10 cellular contexts compared by ENCODE assay signal in the genomic region with DNA sequence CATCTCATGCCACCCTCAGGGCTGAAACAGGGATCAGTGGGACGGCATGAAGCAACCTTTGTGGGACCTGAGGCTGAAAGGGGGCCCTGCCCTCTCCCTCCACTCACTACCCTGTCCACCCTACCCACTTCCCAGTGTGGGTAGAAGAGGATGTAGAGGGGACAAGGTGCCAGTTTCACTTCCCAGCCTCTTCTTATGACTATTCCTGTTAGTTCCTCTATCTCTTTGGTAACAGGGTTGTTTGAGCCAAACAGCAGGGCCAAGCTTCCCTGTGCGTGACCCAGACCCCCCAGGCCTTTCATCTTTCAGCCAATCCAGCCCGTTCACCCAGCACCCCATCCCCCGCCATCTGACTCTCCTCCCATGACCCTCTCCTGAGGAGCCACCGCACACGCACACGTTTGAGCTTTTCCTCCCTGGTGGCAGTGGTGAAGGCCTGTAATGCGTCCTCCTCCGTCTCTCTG.
DNase-seq lines count a peak whose midpoint lies in the region; ATAC-seq and TF ChIP-seq lines count a peak whose summit lies in the region.
"Had no signal": no experiment of that assay in that cellular context is flagged by ENCODE, and none has a peak within 500 bp of the region (broad histone marks: within the 10 kb centered on the region; RNA-seq: fewer than 3 reads in every experiment).

No MANE protein-coding gene starts in this region.

- H3K79me2 ChIP-seq in MM.1S (ENCODE audit: low read length), result peaks cover 19% of the 10 kb centered on the region; the same call in 1 of the 2 replicates

- in situ Hi-C loops in brain microvascular endothelial cell (cut with HindIII; ENCODE audit: low pct_ligation_motif_present, low sequenced_read_pairs), result no loop called here

- H3K27me3 ChIP-seq in brain microvascular endothelial cell (replicated peaks) (no peaks in the 10 kb centered on the region), tibial nerve (no peaks in the 10 kb centered on the region), MM.1S (replicated peaks; ENCODE audit: insufficient read depth, low read length) (no peaks in the 10 kb centered on the region)

- H3K27me3 Mint-ChIP-seq in activated T-cell treated with anti-CD3 and anti-CD28 coated beads, Interleukin-2, amount 50 U/mL, for 24 hours, result no peaks in the 10 kb centered on the region

- no peak overlapping the region for H3K9ac ChIP-seq in MM.1S (ENCODE audit: low read length)

- H3F3A ChIP-seq in MM.1S (ENCODE audit: insufficient read depth, low read length), result peaks cover 27% of the 10 kb centered on the region

- H3K36me3 ChIP-seq in brain microvascular endothelial cell (replicated peaks) (no peaks in the 10 kb centered on the region), mucosa of descending colon (ENCODE audit: low read depth) (no peaks in the 10 kb centered on the region), tibial nerve (peaks cover 0 to 7% (median 0%) of the 10 kb centered on the region in 3 donors), MM.1S (replicated peaks; ENCODE audit: insufficient read depth, low read length) (0 out of 2 replicates have a peak, but pooled peaks cover 6% of the 10 kb centered on the region)

- TF ChIP-seq CTCF in brain microvascular endothelial cell (IDR thresholded peaks at IDR 0.05; ENCODE audit: low read depth, low read length, missing control alignments), result no peak
- no peak for TF ChIP-seq CTCF in mucosa of descending colon (IDR thresholded peaks at IDR 0.05)
- TF ChIP-seq CTCF in tibial nerve (IDR thresholded peaks at IDR 0.05), result no peak
- TF ChIP-seq CTCF in MM.1S (IDR thresholded peaks at IDR 0.05; ENCODE audit: low read length), result no peak

- 40 to 58% methylated on average over 9 of the region's 9 CpGs for WGBS in tibial nerve, 2 donors

- H3K36me3 Mint-ChIP-seq in activated T-cell treated with anti-CD3 and anti-CD28 coated beads, Interleukin-2, amount 50 U/mL, for 24 hours (ENCODE audit: low read depth), result peaks cover 50% of the 10 kb centered on the region

- H3K9me3 Mint-ChIP-seq in activated T-cell treated with anti-CD3 and anti-CD28 coated beads, Interleukin-2, amount 50 U/mL, for 24 hours, result no peaks in the 10 kb centered on the region

- no peak for TF ChIP-seq POLR2A in tibial nerve (IDR thresholded peaks at IDR 0.05)
- no peak for TF ChIP-seq POLR2A in GM18505 (IDR thresholded peaks at IDR 0.05; ENCODE audit: borderline replicate concordance, extremely low read depth, insufficient read depth, insufficient read length)

- H3K27ac Mint-ChIP-seq in activated T-cell treated with anti-CD3 and anti-CD28 coated beads, Interleukin-2, amount 50 U/mL, for 24 hours, result peak overlapping the region; percentile 87

- H3K4me3 ChIP-seq in brain microvascular endothelial cell (ENCODE audit: low read depth, low read length), result no peak overlapping the region
- H3K4me3 ChIP-seq in mucosa of descending colon, result no peak overlapping the region
- no peak overlapping the region for H3K4me3 ChIP-seq in tibial nerve
- H3K4me3 ChIP-seq in MM.1S (ENCODE audit: low read length), result no peak overlapping the region

- no peak overlapping the region for H3K4me2 ChIP-seq in MM.1S (ENCODE audit: low read depth, low read length)

- no peak for TF ChIP-seq EP300 in tibial nerve (IDR thresholded peaks at IDR 0.05)

- peaks cover 27% of the 10 kb centered on the region for H4K20me1 ChIP-seq in MM.1S (ENCODE audit: insufficient read depth, low read length)

- peak overlapping the region; percentile 97 for H3K27ac ChIP-seq in brain microvascular endothelial cell
- H3K27ac ChIP-seq in tibial nerve, result peak overlapping the region; percentile 78 to 96 (median 86)
- H3K27ac ChIP-seq in MM.1S (ENCODE audit: low read length), result no peak overlapping the region

- H3K9me3 ChIP-seq in mucosa of descending colon (no peaks in the 10 kb centered on the region), tibial nerve (no peaks in the 10 kb centered on the region), MM.1S (replicated peaks; ENCODE audit: insufficient read depth, low read length) (no peaks in the 10 kb centered on the region)

- DNase-seq in activated T-cell treated with anti-CD3 and anti-CD28 coated beads, Interleukin-2, amount 50 U/mL, for 24 hours, result no peak
- DNase-seq in activated T-cell treated with anti-CD3 and anti-CD28 coated beads, Interleukin-2, amount 50 U/mL, for 48 hours, result no peak
- DNase-seq in brain microvascular endothelial cell (no peak), mucosa of descending colon (peak in 2 of 3 donors; percentile 49 to 71), tibial nerve (ENCODE audit: low spot score in 2 of 2) (peak in 1 of 2 donors; percentile 40), MM.1S (no peak), NCI-H1417 (lab: John Stamatoyannopoulos, UW) (no peak)
- DNase-seq: stimulated activated CD4-positive, alpha-beta T cell treated with anti-CD3 and anti-CD28 coated beads, Interleukin-4, amount 100 ng/mL, for 1 hour had no signal

- H3K4me1 Mint-ChIP-seq in activated T-cell treated with anti-CD3 and anti-CD28 coated beads, Interleukin-2, amount 50 U/mL, for 24 hours (ENCODE audit: low read depth), result peaks cover 49% of the 10 kb centered on the region

- peaks cover 39% of the 10 kb centered on the region for H3K4me1 ChIP-seq in mucosa of descending colon (ENCODE audit: low read depth)
- H3K4me1 ChIP-seq in tibial nerve, result peaks cover 15 to 100% (median 92%) of the 10 kb centered on the region in 4 donors
- peaks cover 47% of the 10 kb centered on the region for H3K4me1 ChIP-seq in MM.1S (ENCODE audit: low read length)

- no peaks in the 10 kb centered on the region for H3K9me2 ChIP-seq in MM.1S (replicated peaks; ENCODE audit: insufficient read depth, low read length)

- intact Hi-C loops in mucosa of descending colon (cut with DNase I, micrococcal nuclease), result no loop called here

- no peak overlapping the region for H2AFZ ChIP-seq in MM.1S (ENCODE audit: low read length)

- ATAC-seq in mucosa of descending colon (no peak), GM18505 (IDR thresholded peaks at IDR 0.05; ENCODE audit: unreplicated experiment) (no peak)
- ATAC-seq: activated CD4-positive, CD25-positive, alpha-beta regulatory T cell treated with anti-CD3 and anti-CD28 coated beads, Interleukin-2, amount 50 U/mL, for 24 hours had no signal

- H3K4me3 Mint-ChIP-seq in activated T-cell treated with anti-CD3 and anti-CD28 coated beads, Interleukin-2, amount 50 U/mL, for 24 hours, result no peak overlapping the region

Comparison
In these comparisons a context has a peak if more than half of its experiments do, and no peak if none do; other contexts are left out.
1. DNase-seq: peak in mucosa of descending colon (2 of 3); none in activated T-cell treated with anti-CD3 and anti-CD28 coated beads, Interleukin-2, amount 50 U/mL, for 24 hours (single experiment), activated T-cell treated with anti-CD3 and anti-CD28 coated beads, Interleukin-2, amount 50 U/mL, for 48 hours (0 of 2), brain microvascular endothelial cell (single experiment), MM.1S (single experiment) and NCI-H1417 (0 of 3).